In genomic region chr7:3307437-3307836, GRCh38 we compare ENCODE assay signal across 24 cellular contexts. TPM values are rescaled to one million over a fixed set of nuclear protein-coding genes. Genes with fewer than 3 reads are reported as not detected.
"Had no signal": no experiment of that assay in that cellular context is flagged by ENCODE, and none has a peak within 500 bp of the region (broad histone marks: within the 10 kb centered on the region; RNA-seq: fewer than 3 reads in every experiment).

No MANE protein-coding gene starts in this region.

- H3K36me3 Mint-ChIP-seq: immature natural killer cell; memory B cell; natural killer cell treated with Interleukin-12 subunit alpha and Interleukin-12 subunit beta and Interleukin-15 and Interleukin-18, amount 100 ng/mL, for 72 hours; neural progenitor cell had no signal

- H3K27ac ChIP-seq: gastroesophageal sphincter, left lung, lower lobe of right lung, neural progenitor cell, ovary, right atrium auricular region, skin epidermis, suprapubic skin, thyroid gland, upper lobe of right lung had no signal

- H3K4me1 ChIP-seq: lower lobe of right lung, neural progenitor cell, right atrium auricular region, thyroid gland, upper lobe of right lung had no signal

- H3K27ac Mint-ChIP-seq: endodermal cell; immature natural killer cell; memory B cell; natural killer cell treated with Interleukin-12 subunit alpha and Interleukin-12 subunit beta and Interleukin-15 and Interleukin-18, amount 100 ng/mL, for 72 hours; neural progenitor cell had no signal

- H3K4me2 ChIP-seq: neural progenitor cell had no signal

- H3K9ac ChIP-seq: neural progenitor cell had no signal

- H3K27me3 ChIP-seq: gastroesophageal sphincter, ovary, right atrium auricular region, sigmoid colon, thyroid gland, upper lobe of right lung had no signal

- H2AFZ ChIP-seq: neural progenitor cell had no signal

- H3K9me3 Mint-ChIP-seq: endodermal cell; immature natural killer cell; memory B cell; natural killer cell treated with Interleukin-12 subunit alpha and Interleukin-12 subunit beta and Interleukin-15 and Interleukin-18, amount 100 ng/mL, for 72 hours; neural progenitor cell had no signal

- H3K4me3 ChIP-seq: gastroesophageal sphincter, left lung, lower lobe of right lung, neural progenitor cell, ovary, right atrium auricular region, sigmoid colon, skin epidermis, suprapubic skin, thyroid gland, upper lobe of right lung had no signal

- FAIRE-seq: colon, endothelial cell of umbilical vein, keratinocyte had no signal

- H3K9me3 ChIP-seq: gastroesophageal sphincter, left lung, lower lobe of right lung, ovary, right atrium auricular region, sigmoid colon, suprapubic skin, thyroid gland, upper lobe of right lung had no signal

- H3K4me3 Mint-ChIP-seq: endodermal cell; immature natural killer cell; memory B cell; natural killer cell treated with Interleukin-12 subunit alpha and Interleukin-12 subunit beta and Interleukin-15 and Interleukin-18, amount 100 ng/mL, for 72 hours; neural progenitor cell had no signal

- ATAC-seq: gastroesophageal sphincter; left lung; lower lobe of right lung; natural killer cell treated with Interleukin-12 subunit alpha and Interleukin-12 subunit beta and Interleukin-15 and Interleukin-18, amount 100 ng/mL, for 72 hours; upper lobe of right lung had no signal

- DNase-seq: cerebellar nuclear complex; dermis blood vessel endothelial cell; endodermal cell; erythroblast; immature natural killer cell; left lung; lower lobe of right lung; midbrain; nucleus accumbens; ovary; sigmoid colon; stimulated activated naive CD4-positive, alpha-beta T cell; thyroid gland; upper lobe of right lung had no signal

- H3K36me3 ChIP-seq: gastroesophageal sphincter, left lung, lower lobe of right lung, neural progenitor cell, ovary, right atrium auricular region, sigmoid colon, suprapubic skin, thyroid gland, upper lobe of right lung had no signal

RNA-seq across cellular contexts. Expression of gene SDK1, which starts 6.4 kb away (rescaled TPM):
- polyA plus RNA-seq: immature natural killer cell had no signal
